8 cellular contexts compared by ENCODE assay signal in genomic region chr3:179071569-179072397, GRCh38. TPM values are rescaled to one million over a fixed set of nuclear protein-coding genes. Genes with fewer than 3 reads are reported as not detected.
DNase-seq lines count a peak whose midpoint lies in the region; FAIRE-seq and TF ChIP-seq lines count a peak whose summit lies in the region.

Gene ZMAT3 (minus strand): TSS chr3:179071809. CDS start chr3:179067752, 4,057 bp downstream.

- no peak within 1 kb of the TSS for H2BK12ac ChIP-seq in H9 (ENCODE audit: insufficient read length, low read depth, low read length)

- no peak for TF ChIP-seq EP300 in suprapubic skin (IDR thresholded peaks at IDR 0.05)

- H4K20me1 ChIP-seq in H9 (ENCODE audit: control insufficient read depth, insufficient read depth, insufficient read length): no peaks in the 10 kb centered on the region

- peak in 1 of 2 donors; percentile 62 for TF ChIP-seq POLR2A in suprapubic skin (IDR thresholded peaks at IDR 0.05)

- H3K23me2 ChIP-seq in H9 (ENCODE audit: insufficient read length, low read depth, low read length, poor library complexity, severe bottlenecking): peaks cover 11% of the 10 kb centered on the region

- TF ChIP-seq CTCF in H9 (conservative IDR thresholded peaks at IDR 0.05) (no peak), suprapubic skin (IDR thresholded peaks at IDR 0.05) (no peak)

- H3K56ac ChIP-seq in H9 (ENCODE audit: insufficient read length, low read depth, low read length): no peak within 1 kb of the TSS

- H2AFZ ChIP-seq in H9 (ENCODE audit: low read length): peak within 1 kb of the TSS; percentile 7

- H3K79me1 ChIP-seq in H9 (ENCODE audit: insufficient read depth, low read depth, low read length, poor library complexity, severe bottlenecking): no peaks in the 10 kb centered on the region

- no peak within 1 kb of the TSS for H2BK20ac ChIP-seq in H9 (ENCODE audit: low read depth, low read length, poor library complexity, severe bottlenecking)

- no peak for FAIRE-seq in frontal cortex (lab: Jason Lieb, UNC)

- peak within 1 kb of the TSS; percentile 38 for H3K18ac ChIP-seq in H9 (ENCODE audit: insufficient read length, low read depth, low read length)

- no peak within 1 kb of the TSS for H3K4ac ChIP-seq in H9 (ENCODE audit: low read depth, low read length)

- H3K4me1 ChIP-seq in ES-I3 (ENCODE audit: insufficient read depth, low read length) (no peaks in the 10 kb centered on the region), H9 (ENCODE audit: insufficient read depth, low read length) (no peaks in the 10 kb centered on the region), SJCRH30 (peaks cover 12% of the 10 kb centered on the region), suprapubic skin (peaks cover 21% of the 10 kb centered on the region)

- H2BK15ac ChIP-seq in H9 (ENCODE audit: low read depth, low read length): no peak within 1 kb of the TSS

- no peak within 1 kb of the TSS for H3K23ac ChIP-seq in H9 (ENCODE audit: insufficient read length, low read depth, low read length)

- H2BK120ac ChIP-seq in H9 (ENCODE audit: low read depth, low read length, poor library complexity, severe bottlenecking): no peak within 1 kb of the TSS

- H3K36me3 Mint-ChIP-seq in H9 (ENCODE audit: insufficient read depth in 1 of 3, low read depth in 3 of 3): peaks cover 0 to 11% (median 0%) of the 10 kb centered on the region in 3 experiments; a peak in 2 of 7 replicates

- no peaks in the 10 kb centered on the region for H3K9me3 Mint-ChIP-seq in H9

- H3K27me3 Mint-ChIP-seq in H9 (ENCODE audit: low read depth): 0 out of 2 replicates have a peak, but pooled peaks cover 1% of the 10 kb centered on the region

- no peak within 1 kb of the TSS for H4K8ac ChIP-seq in H9 (replicated peaks; ENCODE audit: insufficient read length, low read depth, low read length)

- H3K27ac Mint-ChIP-seq in H9: peak within 1 kb of the TSS in 1 of 3 experiments; percentile 87; a peak in 2 of 7 replicates

- no peak within 1 kb of the TSS for H2BK5ac ChIP-seq in H9 (ENCODE audit: insufficient read length, low read length)

- no peak within 1 kb of the TSS for H4K5ac ChIP-seq in H9 (ENCODE audit: insufficient read length, low read depth, low read length)

- peaks cover 7 to 15% of the 10 kb centered on the region in 2 experiments for H3K4me1 Mint-ChIP-seq in H9

- DNase-seq in H9 (peak; percentile 86), MG63 (peak; percentile 87), SJCRH30 (peak; percentile 78 to 79), frontal cortex (ENCODE audit: low spot score in 2 of 2) (peak; percentile 85 to 86), nucleus accumbens (lab: John Stamatoyannopoulos, UW) (peak in 55 of 56 donors; percentile 49 to 91 (median 82)), suprapubic skin (ENCODE audit: low spot score in 2 of 2) (peak; percentile 92 to 93)
- peak; percentile 72 for DNase-seq in activated gamma-delta T cell treated with anti-CD3 and anti-CD28 coated beads, Interleukin-2, amount 50 U/mL, for 16 hours (ENCODE audit: low read depth)

- H3K36me3 ChIP-seq in ES-I3 (ENCODE audit: insufficient read depth, low read length) (peaks cover 6% of the 10 kb centered on the region; the same call in 1 of the 2 replicates), MG63 (0 out of 2 replicates have a peak, but pooled peaks cover under 1% of the 10 kb centered on the region), SJCRH30 (peaks cover 3% of the 10 kb centered on the region; the same call in 1 of the 2 replicates), suprapubic skin (peaks cover 4% of the 10 kb centered on the region)

- H3K79me2 ChIP-seq in H9 (ENCODE audit: insufficient read depth, low read length): no peaks in the 10 kb centered on the region

- H2AK5ac ChIP-seq in H9 (ENCODE audit: insufficient read length, low read length): no peak within 1 kb of the TSS

- peak within 1 kb of the TSS; percentile 65 for H3K4me3 ChIP-seq in MG63
- H3K4me3 ChIP-seq in SJCRH30: peak within 1 kb of the TSS; percentile 83
- H3K4me3 ChIP-seq in suprapubic skin: peak within 1 kb of the TSS; percentile 71

- H3K9ac ChIP-seq in ES-I3 (ENCODE audit: low read depth, low read length): peak within 1 kb of the TSS; percentile 97
- H3K9ac ChIP-seq in H9 (ENCODE audit: extremely low read depth, insufficient read length, low read length): peak within 1 kb of the TSS; percentile 39

- no peak within 1 kb of the TSS for H3T11ph ChIP-seq in H9 (ENCODE audit: low read length)

- peak within 1 kb of the TSS; percentile 95 for H3K4me3 Mint-ChIP-seq in H9

- H3K27me3 ChIP-seq in H9 (ENCODE audit: insufficient read depth, low read length) (no peaks in the 10 kb centered on the region), MG63 (no peaks in the 10 kb centered on the region), SJCRH30 (no peaks in the 10 kb centered on the region), suprapubic skin (no peaks in the 10 kb centered on the region)

- H3K9me3 ChIP-seq in ES-I3 (ENCODE audit: control insufficient read depth, insufficient read depth, low read length) (no peaks in the 10 kb centered on the region), H9 (ENCODE audit: control insufficient read depth, low read depth, low read length) (no peaks in the 10 kb centered on the region), MG63 (no peaks in the 10 kb centered on the region), SJCRH30 (replicated peaks) (no peaks in the 10 kb centered on the region), suprapubic skin (no peaks in the 10 kb centered on the region)

- H3K4me2 ChIP-seq in H9 (ENCODE audit: insufficient read depth, insufficient read length, low read length): peak within 1 kb of the TSS; percentile 90

- no peak within 1 kb of the TSS for H4K91ac ChIP-seq in H9 (ENCODE audit: insufficient read length, low read depth, low read length)

- H3K27ac ChIP-seq in H9 (ENCODE audit: insufficient read length, low read depth, low read length): no peak within 1 kb of the TSS
- peak within 1 kb of the TSS; percentile 65 for H3K27ac ChIP-seq in SJCRH30
- peak within 1 kb of the TSS; percentile 86 for H3K27ac ChIP-seq in suprapubic skin

- no CpG with 5 or more reads among the region's 73 CpGs for WGBS in H9 (ENCODE audit: extremely low coverage, insufficient read length, low lambda C conversion rate)
- 4% methylated on average over 11 of the region's 73 CpGs for WGBS in suprapubic skin

- peak within 1 kb of the TSS; percentile 71; the same call in 1 of the 2 replicates for H3K14ac ChIP-seq in H9 (ENCODE audit: insufficient read depth, low read length)

RNA-seq across cellular contexts. Expression of gene ZMAT3, which starts in this region (rescaled TPM):
- total RNA-seq in H9 (2021) (9.4 and 10.5 TPM in 2 replicates), frontal cortex (6.1 TPM), suprapubic skin (10 to 100 TPM; 11.3 to 13.5 (median 12.0) TPM)
- total RNA-seq in MG63 (2014; rRNA removed; shearing (Covaris generic); ENCODE audit: low replicate concordance): 2.4 and 3.5 TPM in 2 replicates
- total RNA-seq in SJCRH30 (2014; rRNA removed; shearing (Covaris generic)): 6.9 and 7.1 TPM in 2 replicates
